ENCODE assay signal across 1 cellular context in the genomic region with DNA sequence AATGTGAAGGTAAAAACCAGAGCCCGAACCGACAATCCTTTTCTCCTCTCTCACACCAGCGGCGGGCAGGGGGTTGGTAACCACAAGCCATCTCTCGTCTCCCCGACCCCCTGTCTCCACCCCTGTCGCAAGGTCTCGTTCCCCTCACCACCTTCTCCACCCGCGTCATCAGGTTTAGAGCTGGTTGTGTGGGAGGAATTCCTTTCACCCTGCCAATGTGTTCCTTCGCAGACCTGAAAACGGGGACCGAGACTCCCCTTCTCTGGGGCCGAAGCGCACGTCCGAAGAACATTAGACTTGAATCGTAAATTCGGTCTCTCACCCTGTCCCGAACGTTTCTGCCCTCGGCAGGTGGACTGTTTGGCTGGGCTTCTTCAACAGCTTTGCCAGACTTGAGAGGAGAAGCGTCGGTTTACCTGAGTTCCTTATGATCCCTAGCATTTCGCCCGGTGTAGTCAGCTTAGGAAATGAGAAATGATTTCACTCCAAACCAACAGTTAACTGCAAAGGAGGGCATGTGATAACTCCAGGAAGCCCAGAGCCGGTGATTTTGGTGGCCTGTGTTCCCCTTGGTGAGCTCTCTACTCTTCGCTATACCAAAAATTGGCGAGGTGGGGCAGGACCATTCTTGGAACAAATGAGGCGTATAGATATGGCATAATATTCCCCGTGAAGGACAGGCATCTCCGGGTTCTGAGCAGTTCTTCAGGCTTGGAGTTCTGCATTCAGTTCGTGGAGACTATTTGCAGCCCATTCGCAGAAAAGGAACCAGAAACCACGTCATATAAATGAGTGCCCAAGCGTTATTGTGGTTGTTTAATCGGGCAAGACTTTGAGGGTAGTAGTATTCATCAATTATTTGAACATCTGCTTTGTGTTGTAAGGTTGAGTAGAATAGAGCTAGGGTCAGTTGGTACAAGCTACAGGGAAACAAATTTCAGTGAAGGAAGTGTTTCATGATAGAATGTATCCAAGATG.
TF ChIP-seq lines count a peak whose summit lies in the region.

No MANE protein-coding gene starts in this region.

TF ChIP-seq in HepG2, 621 proteins besides CTCF, POLR2A, EP300 and RAD21 (continued from another document and continues in another):
- TF ChIP-seq, protein P1, sequence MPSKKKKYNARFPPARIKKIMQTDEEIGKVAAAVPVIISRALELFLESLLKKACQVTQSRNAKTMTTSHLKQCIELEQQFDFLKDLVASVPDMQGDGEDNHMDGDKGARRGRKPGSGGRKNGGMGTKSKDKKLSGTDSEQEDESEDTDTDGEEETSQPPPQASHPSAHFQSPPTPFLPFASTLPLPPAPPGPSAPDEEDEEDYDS (CRISPR knock-in tag; IDR thresholded peaks at IDR 0.05): no peak
- TF ChIP-seq ZNF510 (CRISPR knock-in tag; IDR thresholded peaks at IDR 0.05; ENCODE audit: low read depth) (0 out of 2 replicates have a peak, but pooled peaks have one; percentile 13), TEAD2 (CRISPR knock-in tag; IDR thresholded peaks at IDR 0.05) (no peak), ATRX (CRISPR knock-in tag; IDR thresholded peaks at IDR 0.05; ENCODE audit: borderline replicate concordance) (no peak), RBFOX2 (IDR thresholded peaks at IDR 0.05; ENCODE audit: low read depth, low read length) (no peak), ZNF619 (CRISPR knock-in tag; IDR thresholded peaks at IDR 0.05) (no peak), SALL1 (CRISPR knock-in tag; IDR thresholded peaks at IDR 0.05) (no peak), NR2F1 (CRISPR knock-in tag; IDR thresholded peaks at IDR 0.05) (no peak), ZNF350 (CRISPR knock-in tag; IDR thresholded peaks at IDR 0.05; ENCODE audit: borderline replicate concordance, low read depth) (no peak; the same call in 1 of the 2 replicates), GATAD1 (CRISPR knock-in tag; IDR thresholded peaks at IDR 0.05) (no peak), KMT2A (CRISPR knock-in tag; IDR thresholded peaks at IDR 0.05) (no peak), MATR3 (CRISPR knock-in tag; IDR thresholded peaks at IDR 0.05) (no peak), ZFY (CRISPR knock-in tag; IDR thresholded peaks at IDR 0.05) (no peak), SNAPC2 (CRISPR knock-in tag; IDR thresholded peaks at IDR 0.05) (no peak), ZNF232 (CRISPR knock-in tag; IDR thresholded peaks at IDR 0.05; ENCODE audit: borderline replicate concordance) (no peak), ZNF598 (CRISPR knock-in tag; IDR thresholded peaks at IDR 0.05; ENCODE audit: borderline replicate concordance) (peak; percentile 38; the same call in 1 of the 2 replicates), ZNF260 (CRISPR knock-in tag; IDR thresholded peaks at IDR 0.05; ENCODE audit: borderline replicate concordance, low read depth) (no peak), ZNF550 (CRISPR knock-in tag; IDR thresholded peaks at IDR 0.05; ENCODE audit: borderline replicate concordance) (no peak), MXD1 (CRISPR knock-in tag; IDR thresholded peaks at IDR 0.05) (peak; percentile 3; the same call in 1 of the 2 replicates), ZBTB2 (CRISPR knock-in tag; IDR thresholded peaks at IDR 0.05; ENCODE audit: low read depth) (no peak), ZNF292 (CRISPR knock-in tag; IDR thresholded peaks at IDR 0.05; ENCODE audit: borderline replicate concordance, low read depth) (no peak), KAT7 (CRISPR knock-in tag; IDR thresholded peaks at IDR 0.05; ENCODE audit: borderline replicate concordance) (no peak), PCBP2 (optimal IDR thresholded peaks at IDR 0.05; ENCODE audit: low read depth, low read length, poor library complexity, severe bottlenecking) (no peak), ZBTB7A (CRISPR knock-in tag; IDR thresholded peaks at IDR 0.05) (no peak), ZNF569 (CRISPR knock-in tag; IDR thresholded peaks at IDR 0.05; ENCODE audit: borderline replicate concordance) (0 out of 2 replicates have a peak, but pooled peaks have one; percentile 23), CREM (IDR thresholded peaks at IDR 0.05) (no peak), CREM (CRISPR knock-in tag; IDR thresholded peaks at IDR 0.05) (no peak), NCOA1 (CRISPR knock-in tag; IDR thresholded peaks at IDR 0.05) (0 out of 2 replicates have a peak, but pooled peaks have one; percentile 32), ZNF766 (CRISPR knock-in tag; IDR thresholded peaks at IDR 0.05; ENCODE audit: borderline replicate concordance) (no peak), MYC (CRISPR knock-in tag; IDR thresholded peaks at IDR 0.05; ENCODE audit: borderline replicate concordance) (no peak), ZC3H13 (CRISPR knock-in tag; IDR thresholded peaks at IDR 0.05) (no peak), ARNT (IDR thresholded peaks at IDR 0.05) (no peak), FOXK2 (IDR thresholded peaks at IDR 0.05) (no peak), FUBP1 (CRISPR knock-in tag; IDR thresholded peaks at IDR 0.05; ENCODE audit: borderline replicate concordance) (no peak), XRCC5 (optimal IDR thresholded peaks at IDR 0.05; ENCODE audit: low read length) (peak; percentile 3), ZNF644 (CRISPR knock-in tag; IDR thresholded peaks at IDR 0.05; ENCODE audit: low read depth) (no peak), KMT2B (CRISPR knock-in tag; IDR thresholded peaks at IDR 0.05) (no peak), CHD2 (IDR thresholded peaks at IDR 0.05; ENCODE audit: low read depth, low read length) (no peak), KDM2A (CRISPR knock-in tag; IDR thresholded peaks at IDR 0.05; ENCODE audit: borderline replicate concordance, low read depth) (no peak), ZNF558 (CRISPR knock-in tag; IDR thresholded peaks at IDR 0.05; ENCODE audit: borderline replicate concordance) (0 out of 2 replicates have a peak, but pooled peaks have one; percentile 24), BCL6 (CRISPR knock-in tag; IDR thresholded peaks at IDR 0.05) (no peak), ZNF256 (CRISPR knock-in tag; conservative IDR thresholded peaks at IDR 0.05) (0 out of 2 replicates have a peak, but pooled peaks have one; percentile 26), ISL2 (CRISPR knock-in tag; IDR thresholded peaks at IDR 0.05) (no peak; the same call in 1 of the 2 replicates), ZSCAN12 (CRISPR knock-in tag; IDR thresholded peaks at IDR 0.05) (no peak), ZNF747 (CRISPR knock-in tag; IDR thresholded peaks at IDR 0.05; ENCODE audit: borderline replicate concordance) (no peak), FOXA3 (CRISPR knock-in tag; IDR thresholded peaks at IDR 0.05) (no peak)
- TF ChIP-seq, protein P2, sequence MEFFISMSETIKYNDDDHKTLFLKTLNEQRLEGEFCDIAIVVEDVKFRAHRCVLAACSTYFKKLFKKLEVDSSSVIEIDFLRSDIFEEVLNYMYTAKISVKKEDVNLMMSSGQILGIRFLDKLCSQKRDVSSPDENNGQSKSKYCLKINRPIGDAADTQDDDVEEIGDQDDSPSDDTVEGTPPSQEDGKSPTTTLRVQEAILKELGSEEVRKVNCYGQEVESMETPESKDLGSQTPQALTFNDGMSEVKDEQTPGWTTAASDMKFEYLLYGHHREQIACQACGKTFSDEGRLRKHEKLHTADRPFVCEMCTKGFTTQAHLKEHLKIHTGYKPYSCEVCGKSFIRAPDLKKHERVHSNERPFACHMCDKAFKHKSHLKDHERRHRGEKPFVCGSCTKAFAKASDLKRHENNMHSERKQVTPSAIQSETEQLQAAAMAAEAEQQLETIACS (CRISPR knock-in tag; IDR thresholded peaks at IDR 0.05): no peak
- TF ChIP-seq, protein P3, sequence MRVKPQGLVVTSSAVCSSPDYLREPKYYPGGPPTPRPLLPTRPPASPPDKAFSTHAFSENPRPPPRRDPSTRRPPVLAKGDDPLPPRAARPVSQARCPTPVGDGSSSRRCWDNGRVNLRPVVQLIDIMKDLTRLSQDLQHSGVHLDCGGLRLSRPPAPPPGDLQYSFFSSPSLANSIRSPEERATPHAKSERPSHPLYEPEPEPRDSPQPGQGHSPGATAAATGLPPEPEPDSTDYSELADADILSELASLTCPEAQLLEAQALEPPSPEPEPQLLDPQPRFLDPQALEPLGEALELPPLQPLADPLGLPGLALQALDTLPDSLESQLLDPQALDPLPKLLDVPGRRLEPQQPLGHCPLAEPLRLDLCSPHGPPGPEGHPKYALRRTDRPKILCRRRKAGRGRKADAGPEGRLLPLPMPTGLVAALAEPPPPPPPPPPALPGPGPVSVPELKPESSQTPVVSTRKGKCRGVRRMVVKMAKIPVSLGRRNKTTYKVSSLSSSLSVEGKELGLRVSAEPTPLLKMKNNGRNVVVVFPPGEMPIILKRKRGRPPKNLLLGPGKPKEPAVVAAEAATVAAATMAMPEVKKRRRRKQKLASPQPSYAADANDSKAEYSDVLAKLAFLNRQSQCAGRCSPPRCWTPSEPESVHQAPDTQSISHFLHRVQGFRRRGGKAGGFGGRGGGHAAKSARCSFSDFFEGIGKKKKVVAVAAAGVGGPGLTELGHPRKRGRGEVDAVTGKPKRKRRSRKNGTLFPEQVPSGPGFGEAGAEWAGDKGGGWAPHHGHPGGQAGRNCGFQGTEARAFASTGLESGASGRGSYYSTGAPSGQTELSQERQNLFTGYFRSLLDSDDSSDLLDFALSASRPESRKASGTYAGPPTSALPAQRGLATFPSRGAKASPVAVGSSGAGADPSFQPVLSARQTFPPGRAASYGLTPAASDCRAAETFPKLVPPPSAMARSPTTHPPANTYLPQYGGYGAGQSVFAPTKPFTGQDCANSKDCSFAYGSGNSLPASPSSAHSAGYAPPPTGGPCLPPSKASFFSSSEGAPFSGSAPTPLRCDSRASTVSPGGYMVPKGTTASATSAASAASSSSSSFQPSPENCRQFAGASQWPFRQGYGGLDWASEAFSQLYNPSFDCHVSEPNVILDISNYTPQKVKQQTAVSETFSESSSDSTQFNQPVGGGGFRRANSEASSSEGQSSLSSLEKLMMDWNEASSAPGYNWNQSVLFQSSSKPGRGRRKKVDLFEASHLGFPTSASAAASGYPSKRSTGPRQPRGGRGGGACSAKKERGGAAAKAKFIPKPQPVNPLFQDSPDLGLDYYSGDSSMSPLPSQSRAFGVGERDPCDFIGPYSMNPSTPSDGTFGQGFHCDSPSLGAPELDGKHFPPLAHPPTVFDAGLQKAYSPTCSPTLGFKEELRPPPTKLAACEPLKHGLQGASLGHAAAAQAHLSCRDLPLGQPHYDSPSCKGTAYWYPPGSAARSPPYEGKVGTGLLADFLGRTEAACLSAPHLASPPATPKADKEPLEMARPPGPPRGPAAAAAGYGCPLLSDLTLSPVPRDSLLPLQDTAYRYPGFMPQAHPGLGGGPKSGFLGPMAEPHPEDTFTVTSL (CRISPR knock-in tag; IDR thresholded peaks at IDR 0.05; ENCODE audit: borderline replicate concordance): no peak
- TF ChIP-seq, protein P4, sequence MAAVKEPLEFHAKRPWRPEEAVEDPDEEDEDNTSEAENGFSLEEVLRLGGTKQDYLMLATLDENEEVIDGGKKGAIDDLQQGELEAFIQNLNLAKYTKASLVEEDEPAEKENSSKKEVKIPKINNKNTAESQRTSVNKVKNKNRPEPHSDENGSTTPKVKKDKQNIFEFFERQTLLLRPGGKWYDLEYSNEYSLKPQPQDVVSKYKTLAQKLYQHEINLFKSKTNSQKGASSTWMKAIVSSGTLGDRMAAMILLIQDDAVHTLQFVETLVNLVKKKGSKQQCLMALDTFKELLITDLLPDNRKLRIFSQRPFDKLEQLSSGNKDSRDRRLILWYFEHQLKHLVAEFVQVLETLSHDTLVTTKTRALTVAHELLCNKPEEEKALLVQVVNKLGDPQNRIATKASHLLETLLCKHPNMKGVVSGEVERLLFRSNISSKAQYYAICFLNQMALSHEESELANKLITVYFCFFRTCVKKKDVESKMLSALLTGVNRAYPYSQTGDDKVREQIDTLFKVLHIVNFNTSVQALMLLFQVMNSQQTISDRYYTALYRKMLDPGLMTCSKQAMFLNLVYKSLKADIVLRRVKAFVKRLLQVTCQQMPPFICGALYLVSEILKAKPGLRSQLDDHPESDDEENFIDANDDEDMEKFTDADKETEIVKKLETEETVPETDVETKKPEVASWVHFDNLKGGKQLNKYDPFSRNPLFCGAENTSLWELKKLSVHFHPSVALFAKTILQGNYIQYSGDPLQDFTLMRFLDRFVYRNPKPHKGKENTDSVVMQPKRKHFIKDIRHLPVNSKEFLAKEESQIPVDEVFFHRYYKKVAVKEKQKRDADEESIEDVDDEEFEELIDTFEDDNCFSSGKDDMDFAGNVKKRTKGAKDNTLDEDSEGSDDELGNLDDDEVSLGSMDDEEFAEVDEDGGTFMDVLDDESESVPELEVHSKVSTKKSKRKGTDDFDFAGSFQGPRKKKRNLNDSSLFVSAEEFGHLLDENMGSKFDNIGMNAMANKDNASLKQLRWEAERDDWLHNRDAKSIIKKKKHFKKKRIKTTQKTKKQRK (IDR thresholded peaks at IDR 0.05; ENCODE audit: low read length): no peak
- TF ChIP-seq, protein P5, sequence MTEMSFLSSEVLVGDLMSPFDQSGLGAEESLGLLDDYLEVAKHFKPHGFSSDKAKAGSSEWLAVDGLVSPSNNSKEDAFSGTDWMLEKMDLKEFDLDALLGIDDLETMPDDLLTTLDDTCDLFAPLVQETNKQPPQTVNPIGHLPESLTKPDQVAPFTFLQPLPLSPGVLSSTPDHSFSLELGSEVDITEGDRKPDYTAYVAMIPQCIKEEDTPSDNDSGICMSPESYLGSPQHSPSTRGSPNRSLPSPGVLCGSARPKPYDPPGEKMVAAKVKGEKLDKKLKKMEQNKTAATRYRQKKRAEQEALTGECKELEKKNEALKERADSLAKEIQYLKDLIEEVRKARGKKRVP (CRISPR knock-in tag; IDR thresholded peaks at IDR 0.05): no peak
- TF ChIP-seq, protein P6, sequence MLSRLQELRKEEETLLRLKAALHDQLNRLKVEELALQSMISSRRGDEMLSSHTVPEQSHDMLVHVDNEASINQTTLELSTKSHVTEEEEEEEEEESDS (CRISPR knock-in tag; IDR thresholded peaks at IDR 0.05; ENCODE audit: borderline replicate concordance): no peak
